Comparison of ENCODE assay signal across 11 cellular contexts in the genomic region with DNA sequence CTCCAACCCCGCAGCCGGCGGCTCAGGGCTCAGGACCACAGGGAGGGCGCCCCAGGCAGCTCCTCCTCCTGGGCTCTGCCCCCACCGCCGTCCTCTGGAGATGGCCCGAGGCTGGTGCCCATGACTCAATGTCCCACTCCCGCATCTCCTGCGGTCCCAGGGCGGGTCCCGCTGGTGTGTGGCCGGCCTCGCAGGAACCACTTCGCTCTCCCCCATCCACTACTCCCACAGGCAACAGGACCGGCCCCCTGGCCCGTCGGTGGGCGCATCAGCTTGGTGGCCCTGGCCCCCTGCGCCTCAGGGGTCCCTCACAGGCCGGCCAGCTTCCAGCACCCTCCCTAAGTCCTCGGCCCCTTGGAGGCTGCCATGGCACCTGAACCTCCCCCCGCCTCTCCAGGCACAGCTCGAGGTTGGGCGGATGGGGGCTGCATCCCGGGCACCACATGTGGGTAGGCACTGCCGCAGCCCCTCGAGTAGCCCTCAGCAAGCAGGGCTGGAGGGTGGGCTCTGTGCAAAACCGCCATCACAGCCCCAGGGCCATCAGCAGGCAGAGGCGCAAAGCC. TPM values are rescaled to one million over a fixed set of nuclear protein-coding genes. Genes with fewer than 3 reads are reported as not detected.
DNase-seq lines count a peak whose midpoint lies in the region; ATAC-seq and TF ChIP-seq lines count a peak whose summit lies in the region.
"Had no signal": no experiment of that assay in that cellular context is flagged by ENCODE, and none has a peak within 500 bp of the region (broad histone marks: within the 10 kb centered on the region; RNA-seq: fewer than 3 reads in every experiment).

No MANE protein-coding gene starts in this region.

- no peak overlapping the region for H3K4me2 ChIP-seq in osteoblast (ENCODE audit: insufficient read depth, low read length)
- H3K4me2 ChIP-seq: smooth muscle cell had no signal

- H3K36me3 Mint-ChIP-seq in MCF 10A (ENCODE audit: insufficient read depth, unreplicated experiment): no peaks in the 10 kb centered on the region

- ATAC-seq in aorta (ENCODE audit: low FRiP score) (no peak), GM18861 (IDR thresholded peaks at IDR 0.05; ENCODE audit: unreplicated experiment) (no peak), HG03196 (IDR thresholded peaks at IDR 0.05; ENCODE audit: unreplicated experiment) (no peak)
- ATAC-seq: activated T-cell treated with anti-CD3 and anti-CD28 coated beads, Interleukin-2, amount 50 U/mL, for 4 hours; naive thymus-derived CD4-positive, alpha-beta T cell had no signal

- H3K27ac ChIP-seq in breast epithelium (peak overlapping the region; percentile 74 to 95), esophagus squamous epithelium (peak overlapping the region in 3 of 4 donors; percentile 45 to 89 (median 84)), osteoblast (ENCODE audit: low read depth, low read length) (no peak overlapping the region), aorta (ENCODE audit: low read depth in 1 of 2, low read length in 2 of 2) (no peak overlapping the region)

- no peaks in the 10 kb centered on the region for H3K9me3 Mint-ChIP-seq in MCF 10A (ENCODE audit: unreplicated experiment)
- H3K9me3 Mint-ChIP-seq: activated T-cell treated with anti-CD3 and anti-CD28 coated beads, Interleukin-2, amount 50 U/mL, for 4 hours; naive thymus-derived CD4-positive, alpha-beta T cell had no signal

- BruUV-seq in MCF 10A (replicated peaks; lab: Mats Ljungman, UMichigan): no TSS peak

- TF ChIP-seq POLR2A in breast epithelium (IDR thresholded peaks at IDR 0.05): no peak
- no peak for TF ChIP-seq POLR2A in esophagus squamous epithelium (IDR thresholded peaks at IDR 0.05)

- peak overlapping the region; percentile 19 to 61 (median 26) for H3K4me3 ChIP-seq in breast epithelium
- peak overlapping the region in 2 of 4 donors; percentile 23 to 48 for H3K4me3 ChIP-seq in esophagus squamous epithelium
- peak overlapping the region; percentile 47 for H3K4me3 ChIP-seq in osteoblast (ENCODE audit: insufficient read depth, low read length)
- H3K4me3 ChIP-seq in aorta (ENCODE audit: low read length in 2 of 2): no peak overlapping the region
- H3K4me3 ChIP-seq: smooth muscle cell had no signal

- no peaks in the 10 kb centered on the region for H3K79me2 ChIP-seq in osteoblast (ENCODE audit: insufficient read depth, low read length)

- no peaks in the 10 kb centered on the region for H4K20me1 ChIP-seq in osteoblast (ENCODE audit: insufficient read depth, low read length)

- WGBS in esophagus squamous epithelium, 2 donors: no CpG with 5 or more reads among the region's 29 CpGs
- WGBS in aorta, 2 donors: 80 to 92% methylated on average over 25 to 29 of the region's 29 CpGs

- H3K4me1 ChIP-seq in breast epithelium (peaks cover 12 to 17% of the 10 kb centered on the region in 2 donors), esophagus squamous epithelium (peaks cover 21 to 64% (median 31%) of the 10 kb centered on the region in 3 donors), osteoblast (ENCODE audit: insufficient read depth, low read length) (peaks cover 30% of the 10 kb centered on the region), aorta (ENCODE audit: control insufficient read depth in 1 of 2, insufficient read depth in 2 of 2, low read length in 2 of 2) (no peaks in the 10 kb centered on the region)

- H3K27ac Mint-ChIP-seq in MCF 10A (ENCODE audit: low read depth, unreplicated experiment): no peak overlapping the region
- H3K27ac Mint-ChIP-seq: naive thymus-derived CD4-positive, alpha-beta T cell had no signal

- peaks cover 16% of the 10 kb centered on the region for H3K27me3 Mint-ChIP-seq in MCF 10A (ENCODE audit: insufficient read depth, unreplicated experiment)
- H3K27me3 Mint-ChIP-seq: naive thymus-derived CD4-positive, alpha-beta T cell had no signal

- H3K4me3 Mint-ChIP-seq in MCF 10A (ENCODE audit: unreplicated experiment): no peak overlapping the region
- H3K4me3 Mint-ChIP-seq: activated T-cell treated with anti-CD3 and anti-CD28 coated beads, Interleukin-2, amount 50 U/mL, for 4 hours; naive thymus-derived CD4-positive, alpha-beta T cell had no signal

- intact Hi-C loops in breast epithelium (cut with DNase I; ENCODE audit: low total_unique reads) (no loop called here), MCF 10A (cut with micrococcal nuclease) (no loop called here), esophagus squamous epithelium (cut with DNase I) (no loop called here), aorta (cut with DNase I) (loop anchor here in 1 of 2 donors (10.0 kb wide), 1 partner anchor 50 kb away; a partner anchor contains a TSS)

- peaks cover 18% of the 10 kb centered on the region for H3K4me1 Mint-ChIP-seq in MCF 10A (ENCODE audit: insufficient read depth, unreplicated experiment)

- H2AFZ ChIP-seq in osteoblast (ENCODE audit: low read length): no peak overlapping the region

- no peak for TF ChIP-seq CTCF in breast epithelium (IDR thresholded peaks at IDR 0.05)
- no peak for TF ChIP-seq CTCF in MCF 10A (IDR thresholded peaks at IDR 0.05; ENCODE audit: unreplicated experiment)
- TF ChIP-seq CTCF in esophagus squamous epithelium (IDR thresholded peaks at IDR 0.05): no peak
- TF ChIP-seq CTCF in osteoblast (IDR thresholded peaks at IDR 0.05; ENCODE audit: extremely low read depth, low read depth, low read length): no peak

- POLR2A ChIA-PET in MCF 10A (lab: Yijun Ruan, JAX): interaction anchor here (1.0 kb wide), 1 partner anchor 18 kb away, joined by 4 read pairs; no protein-coding TSS in a partner anchor

- H3K36me3 ChIP-seq in breast epithelium (no peaks in the 10 kb centered on the region), esophagus squamous epithelium (no peaks in the 10 kb centered on the region), osteoblast (ENCODE audit: insufficient read depth, low read length) (no peaks in the 10 kb centered on the region), aorta (ENCODE audit: control insufficient read depth in 1 of 2, insufficient read depth in 2 of 2, low read length in 1 of 2) (no peaks in the 10 kb centered on the region)

- peak in 1 of 2 donors; percentile 13 for DNase-seq in breast epithelium (ENCODE audit: low spot score in 2 of 2)
- no peak for DNase-seq in MCF 10A (ENCODE audit: unreplicated experiment)
- DNase-seq in esophagus squamous epithelium (lab: John Stamatoyannopoulos, UW): no peak
- peak; percentile 65 for DNase-seq in osteoblast (ENCODE audit: insufficient read length, low spot score, missing footprints)
- DNase-seq in aorta: peak; percentile 53 to 70
- DNase-seq in T1000 (lab: John Stamatoyannopoulos, UW): no peak
- DNase-seq: naive thymus-derived CD4-positive, alpha-beta T cell had no signal

- no peaks in the 10 kb centered on the region for H3K27me3 ChIP-seq in breast epithelium
- peaks cover 0 to 4% (median 0%) of the 10 kb centered on the region in 4 donors for H3K27me3 ChIP-seq in esophagus squamous epithelium
- H3K27me3 ChIP-seq in osteoblast (ENCODE audit: insufficient read depth, low read length): no peaks in the 10 kb centered on the region
- H3K27me3 ChIP-seq in aorta (ENCODE audit: control insufficient read depth in 1 of 2, insufficient read depth in 2 of 2, low read length in 1 of 2): no peaks in the 10 kb centered on the region

- CTCF ChIA-PET in MCF 10A (lab: Yijun Ruan, JAX): interaction anchor here (1.3 kb wide), 1 partner anchor 28 kb away, joined by 3 read pairs; no protein-coding TSS in a partner anchor

- H3K9me3 ChIP-seq in breast epithelium: no peaks in the 10 kb centered on the region
- H3K9me3 ChIP-seq in esophagus squamous epithelium: no peaks in the 10 kb centered on the region
- no peaks in the 10 kb centered on the region for H3K9me3 ChIP-seq in osteoblast (ENCODE audit: low read depth, low read length)
- no peaks in the 10 kb centered on the region for H3K9me3 ChIP-seq in aorta (ENCODE audit: control insufficient read depth, low read length)

RNA-seq across cellular contexts. Expression of a gene that starts 22.8 kb away (rescaled TPM):
- total RNA-seq in breast epithelium (10 to 100 TPM; 35.3 to 59.4 (median 36.1) TPM), MCF 10A (2022) (0.54 and 0.64 TPM in 2 replicates), esophagus squamous epithelium (10 to 100 TPM; 14.5 to 53.4 (median 21.3) TPM), osteoblast (29.8 and 38.7 TPM in 2 replicates), aorta (10 to 100 TPM in 1 of 2 donors, 1 to 10 TPM in 1; 5.7 to 40.8 TPM)
- polyA plus RNA-seq in aorta: 1 to 10 TPM; 4.9 to 5.4 TPM

RNA-seq across cellular contexts. Expression of a gene that starts 53.7 kb away (rescaled TPM):
- total RNA-seq in breast epithelium: 100 to 1,000 TPM; 130 to 159 (median 133) TPM
- 133 and 152 TPM in 2 replicates for total RNA-seq in MCF 10A (2022)
- 100 to 1,000 TPM in 3 of 4 donors, 10 to 100 TPM in 1; 72.2 to 121 (median 113) TPM for total RNA-seq in esophagus squamous epithelium
- 246 and 262 TPM in 2 replicates for total RNA-seq in osteoblast
- 100 to 1,000 TPM; 111 to 145 TPM for total RNA-seq in aorta
- polyA plus RNA-seq in aorta: 10 to 100 TPM; 66.4 to 96.5 TPM

Comparison
In these comparisons a context has a peak if more than half of its experiments do, and no peak if none do; other contexts are left out.
1. DNase-seq: peak in osteoblast (single experiment) and aorta (2 of 2); none in MCF 10A (single experiment), esophagus squamous epithelium (single experiment) and T1000 (single experiment).
2. H3K27ac ChIP-seq: peak in breast epithelium (2 of 2) and esophagus squamous epithelium (3 of 4); none in osteoblast (single experiment) and aorta (0 of 2).
3. H3K4me3 ChIP-seq: peak in breast epithelium (3 of 3) and osteoblast (single experiment); none in aorta (0 of 2).